8 cellular contexts compared by ENCODE assay signal in genomic region chr6:107493158-107494057, GRCh38. TPM values are rescaled to one million over a fixed set of nuclear protein-coding genes. Genes with fewer than 3 reads are reported as not detected.
A peak's percentile ranks its signal among the peaks of the same experiment; 100 is the strongest.
DNase-seq lines count a peak whose midpoint lies in the region; ATAC-seq and TF ChIP-seq lines count a peak whose summit lies in the region.

No MANE protein-coding gene starts in this region.

- H2AFZ ChIP-seq in GM23248: no peak overlapping the region
- H2AFZ ChIP-seq in parathyroid adenoma: peak overlapping the region; percentile 31
- no peak overlapping the region for H2AFZ ChIP-seq in trophoblast cell (ENCODE audit: insufficient read depth, low read length, poor library complexity)

- TF ChIP-seq CTCF in parathyroid adenoma (IDR thresholded peaks at IDR 0.05): no peak

- H3K4me3 Mint-ChIP-seq in T-cell: no peak overlapping the region

- H3K4me1 ChIP-seq in GM23248 (ENCODE audit: insufficient read depth): peaks cover 21% of the 10 kb centered on the region
- H3K4me1 ChIP-seq in esophagus (ENCODE audit: control insufficient read depth in 2 of 2, insufficient read depth in 2 of 2, low read length in 1 of 2): peaks cover 0 to 2% of the 10 kb centered on the region in 2 donors
- peaks cover 37% of the 10 kb centered on the region for H3K4me1 ChIP-seq in parathyroid adenoma
- H3K4me1 ChIP-seq in trophoblast cell (ENCODE audit: control insufficient read depth in 1 of 2, insufficient read depth in 2 of 2, low read length in 2 of 2): peaks cover 15% of the 10 kb centered on the region in 2 experiments

- H3K14ac ChIP-seq in trophoblast cell (ENCODE audit: low read length): no peak overlapping the region

- WGBS in GM23248 (ENCODE audit: low coverage in 1 of 2, low lambda C conversion rate in 2 of 2, missing lambda C conversion rate in 2 of 2), 2 experiments: 73 to 77% methylated on average over 12 of the region's 12 CpGs
- 53 to 66% methylated on average over 12 of the region's 12 CpGs for WGBS in esophagus, 2 donors
- no CpG with 5 or more reads among the region's 12 CpGs for WGBS in trophoblast cell (ENCODE audit: extremely low coverage, insufficient coverage, insufficient read length)

- H3F3A ChIP-seq in GM23248 (ENCODE audit: insufficient read depth): peaks cover 23% of the 10 kb centered on the region

- H4K8ac ChIP-seq in trophoblast cell (ENCODE audit: low read depth, low read length): no peak overlapping the region

- no peak overlapping the region for H3K23ac ChIP-seq in trophoblast cell (ENCODE audit: low read length)

- no peak overlapping the region for H2AK5ac ChIP-seq in trophoblast cell (ENCODE audit: low read length)

- no peak overlapping the region for H3K27ac Mint-ChIP-seq in T-cell

- CTCF ChIA-PET in T-cell (lab: Charles Lee): no interaction called here

- POLR2A ChIA-PET in T-cell (lab: Charles Lee): no interaction called here

- H3K4me2 ChIP-seq in GM23248 (ENCODE audit: unreplicated experiment) (no peak overlapping the region), parathyroid adenoma (ENCODE audit: low read length) (peak overlapping the region; percentile 38), trophoblast cell (ENCODE audit: low read length) (no peak overlapping the region)

- H3K27ac ChIP-seq in GM23248 (no peak overlapping the region), esophagus (ENCODE audit: low read depth in 2 of 2, low read length in 1 of 2) (peak overlapping the region; percentile 4 to 72), parathyroid adenoma (no peak overlapping the region), trophoblast cell (ENCODE audit: low read depth, low read length) (no peak overlapping the region)

- H3K27me3 ChIP-seq in GM23248 (replicated peaks; ENCODE audit: insufficient read depth) (no peaks in the 10 kb centered on the region), esophagus (ENCODE audit: control insufficient read depth in 1 of 2, insufficient read depth in 2 of 2, low read length in 2 of 2) (no peaks in the 10 kb centered on the region), parathyroid adenoma (ENCODE audit: control insufficient read depth, insufficient read depth, low read length) (no peaks in the 10 kb centered on the region), trophoblast cell (ENCODE audit: insufficient read depth, low read length) (peaks cover 35% of the 10 kb centered on the region)

- H3K27me3 Mint-ChIP-seq in T-cell: peaks cover 17 to 32% of the 10 kb centered on the region in 2 donors

- no peak overlapping the region for H4K12ac ChIP-seq in trophoblast cell (ENCODE audit: low read depth, low read length)

- DNase-seq in GM23248: peak; percentile 24
- peak; percentile 77 for DNase-seq in NCI-H748 (lab: John Stamatoyannopoulos, UW; ENCODE audit: unreplicated experiment)
- DNase-seq in T-cell: no peak
- no peak for DNase-seq in erythroblast (lab: John Stamatoyannopoulos, UW)
- DNase-seq in trophoblast cell: no peak
- no peak for DNase-seq in SW 1271 (lab: John Stamatoyannopoulos, UW)

- H3K36me3 Mint-ChIP-seq in T-cell: no peaks in the 10 kb centered on the region

- H3K4me3 ChIP-seq in GM23248 (no peak overlapping the region), esophagus (ENCODE audit: low read depth in 1 of 2, low read length in 2 of 2) (no peak overlapping the region), parathyroid adenoma (ENCODE audit: low read depth, low read length) (peak overlapping the region; percentile 7), trophoblast cell (ENCODE audit: low read depth, low read length) (no peak overlapping the region)

- no peak overlapping the region for H3K18ac ChIP-seq in trophoblast cell (ENCODE audit: low read length)

- no peaks in the 10 kb centered on the region for H3K9me3 Mint-ChIP-seq in T-cell

- H4K20me1 ChIP-seq in GM23248 (ENCODE audit: insufficient read depth): no peaks in the 10 kb centered on the region

- H4K91ac ChIP-seq in trophoblast cell (ENCODE audit: low read depth, low read length): no peak overlapping the region

- H3K4ac ChIP-seq in trophoblast cell (ENCODE audit: low read depth, low read length): no peak overlapping the region

- no peak overlapping the region for H2BK12ac ChIP-seq in trophoblast cell (ENCODE audit: low read length)

- in situ Hi-C loops in GM23248 (cut with MboI): no loop called here

- no peaks in the 10 kb centered on the region for H3K79me1 ChIP-seq in trophoblast cell (ENCODE audit: low read length)

- H3K79me2 ChIP-seq in GM23248 (ENCODE audit: insufficient read depth): no peaks in the 10 kb centered on the region; the same call in 1 of the 2 replicates
- H3K79me2 ChIP-seq in parathyroid adenoma: peaks cover 2% of the 10 kb centered on the region
- H3K79me2 ChIP-seq in trophoblast cell (ENCODE audit: control insufficient read depth, insufficient read depth, low read length, poor library complexity): no peaks in the 10 kb centered on the region

- no peak overlapping the region for H2BK120ac ChIP-seq in trophoblast cell (ENCODE audit: insufficient read depth, low read length, poor library complexity)

- H3K9me3 ChIP-seq in GM23248 (ENCODE audit: low read depth) (no peaks in the 10 kb centered on the region), esophagus (ENCODE audit: control insufficient read depth in 2 of 2, insufficient read depth in 1 of 2, low read depth in 1 of 2, low read length in 1 of 2) (no peaks in the 10 kb centered on the region), parathyroid adenoma (ENCODE audit: control insufficient read depth, low read length) (no peaks in the 10 kb centered on the region), trophoblast cell (ENCODE audit: insufficient read depth, low read depth, low read length) (no peaks in the 10 kb centered on the region)

- H3K36me3 ChIP-seq in GM23248 (ENCODE audit: low read depth): no peaks in the 10 kb centered on the region
- no peaks in the 10 kb centered on the region for H3K36me3 ChIP-seq in esophagus (ENCODE audit: control insufficient read depth in 2 of 2, insufficient read depth in 2 of 2, low read length in 1 of 2)
- H3K36me3 ChIP-seq in parathyroid adenoma (ENCODE audit: control insufficient read depth, insufficient read depth, low read length): no peaks in the 10 kb centered on the region
- no peaks in the 10 kb centered on the region for H3K36me3 ChIP-seq in trophoblast cell (ENCODE audit: control insufficient read depth in 1 of 2, insufficient read depth in 2 of 2, low read length in 2 of 2)

- no peak for TF ChIP-seq POLR2A in erythroblast (IDR thresholded peaks at IDR 0.05; ENCODE audit: low read length)

- no peak for ATAC-seq in T-cell (replicated peaks in 1 of 4)

- H3K9ac ChIP-seq in GM23248: no peak overlapping the region
- no peak overlapping the region for H3K9ac ChIP-seq in parathyroid adenoma
- H3K9ac ChIP-seq in trophoblast cell (ENCODE audit: low read length): no peak overlapping the region

- no peaks in the 10 kb centered on the region for H3K9me2 ChIP-seq in GM23248 (ENCODE audit: insufficient read depth)

- no peak overlapping the region for H2BK5ac ChIP-seq in trophoblast cell (ENCODE audit: low read depth, low read length, poor library complexity)

- H3K4me1 Mint-ChIP-seq in T-cell: peaks cover 13 to 20% (median 17%) of the 10 kb centered on the region in 3 donors

RNA-seq across cellular contexts. Expression of gene SOBP, which starts 3.5 kb away (rescaled TPM):
- 0.97 and 1.9 TPM in 2 replicates for total RNA-seq in GM23248 (2014; rRNA removed; shearing (Covaris generic))
- polyA plus RNA-seq in GM23248 (2016; fragmentation: Nextera tagmentation; extraction: Ambion mirVana) (0.38 and 0.39 TPM in 2 replicates), esophagus (under 1 TPM; 0.59 to 0.84 TPM)
- total RNA-seq in T-cell: under 1 TPM; 0.30 to 0.95 (median 0.46) TPM
- 0.11 TPM in 2 replicates for polyA plus RNA-seq in trophoblast cell (2013)

RNA-seq across cellular contexts. Expression of gene PDSS2, which starts 34.0 kb away (rescaled TPM):
- 10.3 and 12.5 TPM in 2 replicates for total RNA-seq in GM23248 (2014; rRNA removed; shearing (Covaris generic))
- polyA plus RNA-seq in GM23248 (2016; fragmentation: Nextera tagmentation; extraction: Ambion mirVana) (9.9 and 11.4 TPM in 2 replicates), esophagus (1 to 10 TPM; 3.6 to 7.3 TPM)
- total RNA-seq in T-cell: 10 to 100 TPM; 10.8 to 13.6 (median 11.8) TPM
- polyA plus RNA-seq in trophoblast cell (2013): 5.6 and 5.7 TPM in 2 replicates

Comparison
In these comparisons a context has a peak if more than half of its experiments do, and no peak if none do; other contexts are left out.
1. DNase-seq: peak in GM23248 (single experiment) and NCI-H748 (single experiment); none in T-cell (0 of 34), erythroblast (0 of 2), trophoblast cell (0 of 2) and SW 1271 (0 of 2).
2. H3K27ac ChIP-seq: peak in esophagus (2 of 2); none in GM23248 (single experiment), parathyroid adenoma (single experiment) and trophoblast cell (single experiment).